Comparison of ENCODE assay signal across 20 cellular contexts in genomic region chr6:36222924-36223323, GRCh38. TPM values are rescaled to one million over a fixed set of nuclear protein-coding genes. Genes with fewer than 3 reads are reported as not detected.
DNase-seq lines count a peak whose midpoint lies in the region; TF ChIP-seq lines count a peak whose summit lies in the region.
"Had no signal": no experiment of that assay in that cellular context is flagged by ENCODE, and none has a peak within 500 bp of the region (broad histone marks: within the 10 kb centered on the region; RNA-seq: fewer than 3 reads in every experiment).

No MANE protein-coding gene starts in this region.

- H3K4me1 Mint-ChIP-seq in endothelial cell (ENCODE audit: unreplicated experiment) = peaks cover 13% of the 10 kb centered on the region
- H3K4me1 Mint-ChIP-seq: B cell, H9 had no signal

- TF ChIP-seq EP300 in transverse colon (IDR thresholded peaks at IDR 0.05; ENCODE audit: low read depth) = no peak

- peaks cover 3% of the 10 kb centered on the region; the same call in 1 of the 2 replicates for H4K20me1 ChIP-seq in PC-9 (ENCODE audit: insufficient read depth)

- H3K9me3 Mint-ChIP-seq in endothelial cell (ENCODE audit: unreplicated experiment) = no peaks in the 10 kb centered on the region
- H3K9me3 Mint-ChIP-seq: CD8-positive, alpha-beta T cell; H9 had no signal

- in situ Hi-C loops in transverse colon (cut with MboI; ENCODE audit: low pct_ligation_motif_present in 1 of 4, low pct_unique_long_range_greater_than_20kb in 1 of 4, low sequenced_read_pairs in 3 of 4) = no loop called here

- H3K4me3 ChIP-seq in PC-9 = no peak overlapping the region
- H3K4me3 ChIP-seq in mucosa of rectum (ENCODE audit: low read length in 2 of 2) = no peak overlapping the region
- H3K4me3 ChIP-seq in transverse colon = no peak overlapping the region
- H3K4me3 ChIP-seq: BLaER1 treated with 17β-estradiol and CSF1 and Interleukin-3, amounts not matched to agents 10 nM and 100 nM; GM12878 had no signal

- peaks cover 4% of the 10 kb centered on the region; the same call in 1 of the 2 replicates for H3K9me3 ChIP-seq in PC-9 (ENCODE audit: insufficient read depth, low read depth)
- H3K9me3 ChIP-seq in mucosa of rectum (ENCODE audit: control insufficient read depth in 2 of 2, low read length in 2 of 2) = no peaks in the 10 kb centered on the region
- no peaks in the 10 kb centered on the region for H3K9me3 ChIP-seq in transverse colon
- H3K9me3 ChIP-seq: BLaER1 treated with 17β-estradiol and CSF1 and Interleukin-3, amounts not matched to agents 10 nM and 100 nM had no signal

- CTCF ChIA-PET in PC-9 (lab: Charles Lee) = no interaction called here

- H3K27ac ChIP-seq in PC-9 (0 out of 2 replicates have a peak overlapping the region, but pooled peaks have one; percentile 52), mucosa of rectum (ENCODE audit: low read depth in 2 of 2, low read length in 2 of 2) (peak overlapping the region; percentile 26 to 71), transverse colon (peak overlapping the region; percentile 49 to 66 (median 56))
- H3K27ac ChIP-seq: BLaER1 treated with 17β-estradiol and CSF1 and Interleukin-3, amounts not matched to agents 10 nM and 100 nM had no signal

- H3K36me3 ChIP-seq in PC-9 (ENCODE audit: low read depth) (peaks cover 41% of the 10 kb centered on the region), mucosa of rectum (ENCODE audit: control insufficient read depth in 2 of 2, insufficient read depth in 2 of 2, low read length in 2 of 2) (peaks cover 47 to 61% of the 10 kb centered on the region in 2 donors), transverse colon (peaks cover 0 to 21% (median 5%) of the 10 kb centered on the region in 4 donors)

- POLR2A ChIA-PET in PC-9 (lab: Charles Lee; ENCODE audit: unreplicated experiment) = no interaction called here

- TF ChIP-seq CTCF in PC-9 (conservative IDR thresholded peaks at IDR 0.05) (no peak), endothelial cell (IDR thresholded peaks at IDR 0.05; ENCODE audit: unreplicated experiment) (no peak), transverse colon (IDR thresholded peaks at IDR 0.05) (no peak)

- H3K36me3 Mint-ChIP-seq in endothelial cell (ENCODE audit: low read depth, unreplicated experiment) = peaks cover 26% of the 10 kb centered on the region

- intact Hi-C loops in PC-9 (cut with micrococcal nuclease; ENCODE audit: unreplicated experiment) = loop anchor here (10.0 kb wide), 1 partner anchor 142 kb away; no protein-coding TSS in a partner anchor
- intact Hi-C loops in transverse colon (cut with DNase I; ENCODE audit: low total_unique reads) = no loop called here

- H2AFZ ChIP-seq in PC-9 = no peak overlapping the region

- peaks cover 7% of the 10 kb centered on the region; the same call in 1 of the 2 replicates for H3K79me2 ChIP-seq in PC-9 (ENCODE audit: low read depth)

- no peak overlapping the region for H3K9ac ChIP-seq in mucosa of rectum (ENCODE audit: low read depth in 1 of 2, low read length in 2 of 2)
- H3K9ac ChIP-seq: BLaER1 treated with 17β-estradiol and CSF1 and Interleukin-3, amounts not matched to agents 10 nM and 100 nM had no signal

- TF ChIP-seq POLR2A in transverse colon (IDR thresholded peaks at IDR 0.05) = no peak

- no TSS peak for BruUV-seq in PC-9 (replicated peaks; lab: Mats Ljungman, UMichigan)

- peak overlapping the region; percentile 77 for H3K4me3 Mint-ChIP-seq in endothelial cell (ENCODE audit: unreplicated experiment)
- H3K4me3 Mint-ChIP-seq: B cell; CD8-positive, alpha-beta T cell; H9 had no signal

- H3F3A ChIP-seq in PC-9 (ENCODE audit: insufficient read depth, low read depth) = peaks cover 42% of the 10 kb centered on the region; the same call in 1 of the 2 replicates

- H3K4me2 ChIP-seq in PC-9 = peak overlapping the region; percentile 66; the same call in 1 of the 2 replicates
- H3K4me2 ChIP-seq: BLaER1 treated with 17β-estradiol and CSF1 and Interleukin-3, amounts not matched to agents 10 nM and 100 nM had no signal

- WGBS in transverse colon (ENCODE audit: low coverage in 1 of 2), 2 donors = 42 to 56% methylated on average over 4 of the region's 4 CpGs

- no peaks in the 10 kb centered on the region for H3K27me3 ChIP-seq in PC-9 (ENCODE audit: insufficient read depth, low read depth)
- no peaks in the 10 kb centered on the region for H3K27me3 ChIP-seq in mucosa of rectum (ENCODE audit: control insufficient read depth in 2 of 2, insufficient read depth in 2 of 2, low read length in 2 of 2)
- no peaks in the 10 kb centered on the region for H3K27me3 ChIP-seq in transverse colon
- H3K27me3 ChIP-seq: BLaER1 treated with 17β-estradiol and CSF1 and Interleukin-3, amounts not matched to agents 10 nM and 100 nM had no signal

- H3K9me2 ChIP-seq in PC-9 (ENCODE audit: insufficient read depth) = no peaks in the 10 kb centered on the region

- H3K27ac Mint-ChIP-seq in endothelial cell (ENCODE audit: unreplicated experiment) = no peak overlapping the region
- H3K27ac Mint-ChIP-seq: B cell; CD8-positive, alpha-beta T cell; H9 had no signal

- DNase-seq in PC-9 (no peak), endothelial cell (ENCODE audit: low spot score) (no peak), transverse colon (peak; percentile 61), HCEC 1CT (no peak), SHP77 (lab: John Stamatoyannopoulos, UW) (no peak), cortex of kidney (lab: John Stamatoyannopoulos, UW) (no peak)
- DNase-seq: 8988T; Calu3; CD8-positive, alpha-beta T cell; DMS53; DND-41; EL; H9 had no signal

- peaks cover 55% of the 10 kb centered on the region for H3K4me1 ChIP-seq in PC-9 (replicated peaks; ENCODE audit: insufficient read depth)
- peaks cover 9 to 49% of the 10 kb centered on the region in 2 donors for H3K4me1 ChIP-seq in mucosa of rectum (ENCODE audit: control insufficient read depth in 2 of 2, insufficient read depth in 2 of 2, low read length in 2 of 2)
- H3K4me1 ChIP-seq in transverse colon = peaks cover 13 to 75% (median 34%) of the 10 kb centered on the region in 4 donors

- H3K27me3 Mint-ChIP-seq in endothelial cell (ENCODE audit: unreplicated experiment) = peaks cover 3% of the 10 kb centered on the region
- H3K27me3 Mint-ChIP-seq: B cell had no signal

RNA-seq across cellular contexts. Expression of gene BRPF3, which starts 26.4 kb away (rescaled TPM):
- 27.3 and 32.3 TPM in 2 replicates for total RNA-seq in PC-9 (2021)
- total RNA-seq in endothelial cell (ENCODE audit: unreplicated experiment) = 37.6 TPM
- total RNA-seq in transverse colon = 100 to 1,000 TPM in 2 of 4 donors, 10 to 100 TPM in 2; 74.8 to 209 (median 90.6) TPM

RNA-seq across cellular contexts. Expression of gene PNPLA1, which starts 46.9 kb away (rescaled TPM):
- total RNA-seq in PC-9 (2021) = 0.17 TPM in 1 of 2 replicates, not detected in the other
- not detected for total RNA-seq in endothelial cell (ENCODE audit: unreplicated experiment)
- 1 to 10 TPM in 1 of 4 donors, under 1 TPM in 1, not detected in 2; 0.79 to 1.1 TPM for total RNA-seq in transverse colon
- total RNA-seq: G401, GM12878, H1, HepG2 had no signal
